In the genomic region with DNA sequence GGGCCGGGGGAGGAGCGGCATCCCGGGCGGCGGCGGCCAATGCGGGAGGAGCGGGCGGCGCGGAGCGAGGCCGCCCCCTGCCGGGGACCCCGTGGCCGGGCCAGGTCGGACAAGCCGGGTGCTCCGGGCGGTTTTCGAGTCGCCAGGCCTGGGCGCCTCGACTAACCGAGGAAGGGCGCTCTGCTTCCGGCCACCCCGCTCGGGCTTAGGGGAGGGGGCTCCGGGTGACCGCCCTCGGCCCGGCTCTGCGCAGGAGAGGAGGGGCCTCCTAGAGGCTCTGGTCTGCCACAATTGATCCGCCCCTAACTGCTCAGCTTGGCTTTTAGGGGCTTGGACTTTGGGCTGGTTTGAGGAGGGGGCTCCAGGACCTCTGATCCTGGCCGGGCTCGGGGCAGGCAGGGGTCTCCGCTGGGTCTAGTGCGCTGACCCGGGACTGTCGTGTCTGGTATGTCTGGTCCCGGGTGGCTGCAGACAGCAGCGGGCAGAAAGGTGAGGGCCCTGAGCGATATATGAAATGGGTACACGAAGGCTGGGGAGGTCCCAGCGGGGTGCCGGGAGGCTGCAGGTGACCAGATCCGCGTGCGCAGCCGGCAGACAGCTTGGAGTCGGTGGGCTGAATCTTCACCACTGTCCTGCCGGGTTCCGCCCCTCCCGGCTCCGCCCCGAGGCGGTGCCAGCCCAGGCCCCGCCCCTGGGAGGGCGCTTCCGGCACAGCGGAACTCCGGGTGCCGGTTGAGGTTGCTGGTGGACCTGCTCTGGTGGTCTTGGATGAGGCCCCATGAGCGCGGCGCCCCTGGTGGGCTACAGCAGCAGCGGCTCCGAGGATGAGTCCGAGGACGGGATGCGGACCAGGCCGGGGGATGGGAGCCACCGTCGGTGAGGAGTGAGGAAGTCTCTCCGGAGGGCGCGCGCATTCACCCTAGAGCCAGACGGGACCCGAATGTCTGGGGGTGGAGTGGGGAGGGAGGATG, we compare ENCODE assay signal across 8 cellular contexts. TPM values are rescaled to one million over a fixed set of nuclear protein-coding genes. Genes with fewer than 3 reads are reported as not detected.
DNase-seq lines count a peak whose midpoint lies in the region; ATAC-seq and TF ChIP-seq lines count a peak whose summit lies in the region.

A gene with protein sequence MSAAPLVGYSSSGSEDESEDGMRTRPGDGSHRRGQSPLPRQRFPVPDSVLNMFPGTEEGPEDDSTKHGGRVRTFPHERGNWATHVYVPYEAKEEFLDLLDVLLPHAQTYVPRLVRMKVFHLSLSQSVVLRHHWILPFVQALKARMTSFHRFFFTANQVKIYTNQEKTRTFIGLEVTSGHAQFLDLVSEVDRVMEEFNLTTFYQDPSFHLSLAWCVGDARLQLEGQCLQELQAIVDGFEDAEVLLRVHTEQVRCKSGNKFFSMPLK (plus strand): TSS at position 702 of the 971 bp plus-strand sequence. CDS start 77 bp downstream, at position 779.

- peak; percentile 69 for ATAC-seq in GM18870 (IDR thresholded peaks at IDR 0.05; ENCODE audit: unreplicated experiment)
- ATAC-seq in HG03108 (IDR thresholded peaks at IDR 0.05; ENCODE audit: unreplicated experiment), result peak; percentile 78

- peak; percentile 26 to 39 for TF ChIP-seq RAD21 in liver (IDR thresholded peaks at IDR 0.05)

- peaks cover 66% of the 10 kb centered on the region for H3K36me3 Mint-ChIP-seq in dendritic cell treated with granulocyte-macrophage colony-stimulating factor and Interleukin-4, amounts not matched to agents 40 ng/mL and 50 ng/mL, for 4 days (ENCODE audit: low read depth)

- H3K4me3 ChIP-seq in liver (ENCODE audit: low read depth in 1 of 3, low read length in 3 of 3), result peak within 1 kb of the TSS; percentile 60 to 92 (median 82)

- DNase-seq in AG20443 (ENCODE audit: low spot score) (peak; percentile 97), NCI-H510A (lab: John Stamatoyannopoulos, UW) (peak; percentile 55)
- peak; percentile 85 for DNase-seq in activated CD4-positive, alpha-beta T cell treated with anti-CD3 and anti-CD28 coated beads for 48 hours
- peak; percentile 77 to 83 for DNase-seq in stimulated activated CD4-positive, alpha-beta T cell treated with anti-CD3 and anti-CD28 coated beads, Interleukin-4, amount 100 ng/mL, for 4 hours

- peak within 1 kb of the TSS; percentile 94 for H3K27ac Mint-ChIP-seq in dendritic cell treated with granulocyte-macrophage colony-stimulating factor and Interleukin-4, amounts not matched to agents 40 ng/mL and 50 ng/mL, for 4 days

- peaks cover 68% of the 10 kb centered on the region for H3K4me1 Mint-ChIP-seq in dendritic cell treated with granulocyte-macrophage colony-stimulating factor and Interleukin-4, amounts not matched to agents 40 ng/mL and 50 ng/mL, for 4 days (ENCODE audit: low read depth)

- H3K27ac ChIP-seq in liver (ENCODE audit: low read depth in 1 of 2, low read length in 2 of 2), result peak within 1 kb of the TSS; percentile 87 to 92

- H3K9me3 Mint-ChIP-seq in dendritic cell treated with granulocyte-macrophage colony-stimulating factor and Interleukin-4, amounts not matched to agents 40 ng/mL and 50 ng/mL, for 4 days, result no peaks in the 10 kb centered on the region

- H3K27me3 ChIP-seq in liver (ENCODE audit: control insufficient read depth in 4 of 4, insufficient read depth in 4 of 4, low read length in 3 of 4), result no peaks in the 10 kb centered on the region

- peaks cover 13 to 29% (median 17%) of the 10 kb centered on the region in 4 donors for H3K4me1 ChIP-seq in liver (ENCODE audit: control insufficient read depth in 4 of 4, insufficient read depth in 4 of 4, low read length in 3 of 4)

- H3K9me3 ChIP-seq in liver (ENCODE audit: control insufficient read depth in 4 of 4, low read length in 3 of 4), result no peaks in the 10 kb centered on the region

- peak; percentile 59 for TF ChIP-seq CTCF in liver (IDR thresholded peaks at IDR 0.05; ENCODE audit: low read depth, low read length, missing input control)

- H3K4me3 Mint-ChIP-seq in dendritic cell treated with granulocyte-macrophage colony-stimulating factor and Interleukin-4, amounts not matched to agents 40 ng/mL and 50 ng/mL, for 4 days, result peak within 1 kb of the TSS; percentile 97

- intact Hi-C loops in dendritic cell treated with granulocyte-macrophage colony-stimulating factor and Interleukin-4, amounts not matched to agents 40 ng/mL and 50 ng/mL, for 4 days (cut with micrococcal nuclease), result loop anchor here (2.0 to 5.0 kb wide), 3 partner anchors 199 to 264 kb away; partner anchors contain the start of genes KATNB1 and KIFC3

- under 1% methylated on average over 81 of the region's 81 CpGs for WGBS in liver

- H3K36me3 ChIP-seq in liver (ENCODE audit: control insufficient read depth in 4 of 4, insufficient read depth in 3 of 4, low read depth in 1 of 4, low read length in 3 of 4), result peaks cover 4 to 21% (median 11%) of the 10 kb centered on the region in 4 donors

- peak within 1 kb of the TSS; percentile 41 to 75 for H3K9ac ChIP-seq in liver (ENCODE audit: low read depth in 1 of 2, low read length in 2 of 2)

- H3K27me3 Mint-ChIP-seq in dendritic cell treated with granulocyte-macrophage colony-stimulating factor and Interleukin-4, amounts not matched to agents 40 ng/mL and 50 ng/mL, for 4 days, result no peaks in the 10 kb centered on the region

TF ChIP-seq in liver, 16 proteins besides CTCF, POLR2A, EP300 and RAD21:
- no peak for TF ChIP-seq MAX (IDR thresholded peaks at IDR 0.05)
- TF ChIP-seq GABPA (IDR thresholded peaks at IDR 0.05 in 1 of 2, conservative IDR thresholded peaks at IDR 0.05 in 1 of 2), result peak in 1 of 2 donors; percentile 81
- TF ChIP-seq SP1 (IDR thresholded peaks at IDR 0.05), result peak; percentile 59
- no peak for TF ChIP-seq EGR1 (IDR thresholded peaks at IDR 0.05; ENCODE audit: low read depth in 2 of 2)
- peak; percentile 43 for TF ChIP-seq NR2F2 (IDR thresholded peaks at IDR 0.05)
- TF ChIP-seq, protein P1, sequence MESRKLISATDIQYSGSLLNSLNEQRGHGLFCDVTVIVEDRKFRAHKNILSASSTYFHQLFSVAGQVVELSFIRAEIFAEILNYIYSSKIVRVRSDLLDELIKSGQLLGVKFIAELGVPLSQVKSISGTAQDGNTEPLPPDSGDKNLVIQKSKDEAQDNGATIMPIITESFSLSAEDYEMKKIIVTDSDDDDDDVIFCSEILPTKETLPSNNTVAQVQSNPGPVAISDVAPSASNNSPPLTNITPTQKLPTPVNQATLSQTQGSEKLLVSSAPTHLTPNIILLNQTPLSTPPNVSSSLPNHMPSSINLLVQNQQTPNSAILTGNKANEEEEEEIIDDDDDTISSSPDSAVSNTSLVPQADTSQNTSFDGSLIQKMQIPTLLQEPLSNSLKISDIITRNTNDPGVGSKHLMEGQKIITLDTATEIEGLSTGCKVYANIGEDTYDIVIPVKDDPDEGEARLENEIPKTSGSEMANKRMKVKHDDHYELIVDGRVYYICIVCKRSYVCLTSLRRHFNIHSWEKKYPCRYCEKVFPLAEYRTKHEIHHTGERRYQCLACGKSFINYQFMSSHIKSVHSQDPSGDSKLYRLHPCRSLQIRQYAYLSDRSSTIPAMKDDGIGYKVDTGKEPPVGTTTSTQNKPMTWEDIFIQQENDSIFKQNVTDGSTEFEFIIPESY (IDR thresholded peaks at IDR 0.05), result no peak
- no peak for TF ChIP-seq ATF3 (IDR thresholded peaks at IDR 0.05)
- TF ChIP-seq, protein P2, sequence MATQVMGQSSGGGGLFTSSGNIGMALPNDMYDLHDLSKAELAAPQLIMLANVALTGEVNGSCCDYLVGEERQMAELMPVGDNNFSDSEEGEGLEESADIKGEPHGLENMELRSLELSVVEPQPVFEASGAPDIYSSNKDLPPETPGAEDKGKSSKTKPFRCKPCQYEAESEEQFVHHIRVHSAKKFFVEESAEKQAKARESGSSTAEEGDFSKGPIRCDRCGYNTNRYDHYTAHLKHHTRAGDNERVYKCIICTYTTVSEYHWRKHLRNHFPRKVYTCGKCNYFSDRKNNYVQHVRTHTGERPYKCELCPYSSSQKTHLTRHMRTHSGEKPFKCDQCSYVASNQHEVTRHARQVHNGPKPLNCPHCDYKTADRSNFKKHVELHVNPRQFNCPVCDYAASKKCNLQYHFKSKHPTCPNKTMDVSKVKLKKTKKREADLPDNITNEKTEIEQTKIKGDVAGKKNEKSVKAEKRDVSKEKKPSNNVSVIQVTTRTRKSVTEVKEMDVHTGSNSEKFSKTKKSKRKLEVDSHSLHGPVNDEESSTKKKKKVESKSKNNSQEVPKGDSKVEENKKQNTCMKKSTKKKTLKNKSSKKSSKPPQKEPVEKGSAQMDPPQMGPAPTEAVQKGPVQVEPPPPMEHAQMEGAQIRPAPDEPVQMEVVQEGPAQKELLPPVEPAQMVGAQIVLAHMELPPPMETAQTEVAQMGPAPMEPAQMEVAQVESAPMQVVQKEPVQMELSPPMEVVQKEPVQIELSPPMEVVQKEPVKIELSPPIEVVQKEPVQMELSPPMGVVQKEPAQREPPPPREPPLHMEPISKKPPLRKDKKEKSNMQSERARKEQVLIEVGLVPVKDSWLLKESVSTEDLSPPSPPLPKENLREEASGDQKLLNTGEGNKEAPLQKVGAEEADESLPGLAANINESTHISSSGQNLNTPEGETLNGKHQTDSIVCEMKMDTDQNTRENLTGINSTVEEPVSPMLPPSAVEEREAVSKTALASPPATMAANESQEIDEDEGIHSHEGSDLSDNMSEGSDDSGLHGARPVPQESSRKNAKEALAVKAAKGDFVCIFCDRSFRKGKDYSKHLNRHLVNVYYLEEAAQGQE (IDR thresholded peaks at IDR 0.05), result peak; percentile 22
- TF ChIP-seq TAF1 (conservative IDR thresholded peaks at IDR 0.05), result no peak
- no peak for TF ChIP-seq JUND (IDR thresholded peaks at IDR 0.05)
- TF ChIP-seq HNF4G (IDR thresholded peaks at IDR 0.05), result no peak
- TF ChIP-seq FOXA2 (IDR thresholded peaks at IDR 0.05), result no peak
- TF ChIP-seq FOXA1 (IDR thresholded peaks at IDR 0.05), result no peak
- TF ChIP-seq YY1 (IDR thresholded peaks at IDR 0.05), result peak; percentile 53
- peak in 1 of 2 donors; percentile 5 for TF ChIP-seq HNF4A (conservative IDR thresholded peaks at IDR 0.05)
- peak in 1 of 2 donors; percentile 6 for TF ChIP-seq RXRA (IDR thresholded peaks at IDR 0.05)

RNA-seq across cellular contexts. Expression of the gene that starts here (rescaled TPM):
- 10 to 100 TPM in 1 of 2 donors, 1 to 10 TPM in 1; 8.9 to 40.7 TPM for total RNA-seq in liver
- 10 to 100 TPM; 23.7 to 32.8 TPM for polyA plus RNA-seq in liver

Comparison
In these comparisons a context has a peak if more than half of its experiments do, and no peak if none do; other contexts are left out.
1. Peak in every context shown above with its lines: DNase-seq, ATAC-seq, H3K4me3 ChIP-seq and H3K27ac ChIP-seq.